In the genomic region with DNA sequence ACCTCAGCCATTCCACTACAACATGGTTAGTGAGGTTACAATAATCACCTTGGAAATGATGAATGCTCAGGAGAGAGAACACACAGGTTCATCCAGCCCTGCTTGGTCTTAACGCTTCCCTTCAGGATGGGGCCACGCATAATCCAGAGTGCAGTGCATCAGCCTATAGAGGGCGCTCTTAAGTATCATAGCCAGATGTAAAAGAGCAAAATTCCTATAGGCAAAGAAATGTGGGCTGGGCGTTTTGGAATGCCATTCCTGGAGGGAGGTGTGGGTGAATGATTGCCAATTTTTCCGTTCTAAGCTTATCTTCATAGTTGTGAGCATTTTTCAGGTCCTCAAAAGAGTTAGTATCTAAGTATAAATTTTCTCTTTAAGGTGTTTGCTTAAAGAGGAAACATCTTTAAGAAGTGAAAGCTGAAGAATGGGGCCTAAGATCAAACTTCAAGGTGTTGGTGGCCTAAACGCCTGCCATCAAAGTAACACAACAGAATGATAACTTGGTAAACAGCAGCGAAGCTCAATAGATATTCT, we compare ENCODE assay signal across 8 cellular contexts. TPM values are rescaled to one million over a fixed set of nuclear protein-coding genes. Genes with fewer than 3 reads are reported as not detected.
DNase-seq lines count a peak whose midpoint lies in the region; ATAC-seq, FAIRE-seq and TF ChIP-seq lines count a peak whose summit lies in the region.

No MANE protein-coding gene starts in this region.

- H3K36me3 Mint-ChIP-seq in naive B cell: peaks cover 47 to 50% of the 10 kb centered on the region in 2 donors

- peak; percentile 27 for TF ChIP-seq CTCF in astrocyte of the cerebellum (IDR thresholded peaks at IDR 0.05; ENCODE audit: low read depth, low read length, missing control alignments)

- in situ Hi-C loops in astrocyte of the cerebellum (cut with HindIII; ENCODE audit: low sequenced_read_pairs): no loop called here

- ATAC-seq in naive B cell (ENCODE audit: low read depth in 2 of 2): peak; percentile 12 to 21

- peak overlapping the region; percentile 93 to 100 (median 100) for H3K4me3 Mint-ChIP-seq in naive B cell

- no peaks in the 10 kb centered on the region for H3K9me3 Mint-ChIP-seq in naive B cell

- peak; percentile 50 for DNase-seq in activated CD4-positive, alpha-beta T cell treated with anti-CD3 and anti-CD28 coated beads for 4 hours
- DNase-seq in activated CD4-positive, alpha-beta T cell treated with anti-CD3 and anti-CD28 coated beads for 1 hour: no peak
- DNase-seq in MV-4-11 (lab: John Stamatoyannopoulos, UW) (peak; percentile 4), astrocyte of the cerebellum (ENCODE audit: low read depth) (no peak), naive B cell (peak; percentile 57), frontal cortex (ENCODE audit: low spot score in 2 of 2) (no peak), DMS79 treated with DMSO at 0.1 percent for 48 hours (lab: John Stamatoyannopoulos, UW) (no peak), NCI-H2171 treated with DMSO at 0.1 percent for 48 hours (lab: John Stamatoyannopoulos, UW) (no peak)

- no peak overlapping the region for H3K4me3 ChIP-seq in astrocyte of the cerebellum (ENCODE audit: low read depth, low read length)

- no peak for FAIRE-seq in frontal cortex (lab: Jason Lieb, UNC)

- no peaks in the 10 kb centered on the region for H3K27me3 Mint-ChIP-seq in naive B cell

- H3K27ac Mint-ChIP-seq in naive B cell: peak overlapping the region; percentile 25 to 94 (median 84)

- H3K4me1 Mint-ChIP-seq in naive B cell: peaks cover 59 to 69% (median 65%) of the 10 kb centered on the region in 3 donors

RNA-seq across cellular contexts. Expression of a gene that starts 1.8 kb away (rescaled TPM):
- polyA plus RNA-seq in naive B cell (ENCODE audit: low read depth in 6 of 6): 100 to 1,000 TPM; 464 to 666 (median 484) TPM
- total RNA-seq in frontal cortex: 17.9 TPM

Comparison
In these comparisons a context has a peak if more than half of its experiments do, and no peak if none do; other contexts are left out.
1. DNase-seq: peak in activated CD4-positive, alpha-beta T cell treated with anti-CD3 and anti-CD28 coated beads for 4 hours (2 of 2), MV-4-11 (single experiment) and naive B cell (single experiment); none in activated CD4-positive, alpha-beta T cell treated with anti-CD3 and anti-CD28 coated beads for 1 hour (single experiment), astrocyte of the cerebellum (single experiment), frontal cortex (0 of 2), DMS79 treated with DMSO at 0.1 percent for 48 hours (single experiment) and NCI-H2171 treated with DMSO at 0.1 percent for 48 hours (single experiment).